In the genomic region with DNA sequence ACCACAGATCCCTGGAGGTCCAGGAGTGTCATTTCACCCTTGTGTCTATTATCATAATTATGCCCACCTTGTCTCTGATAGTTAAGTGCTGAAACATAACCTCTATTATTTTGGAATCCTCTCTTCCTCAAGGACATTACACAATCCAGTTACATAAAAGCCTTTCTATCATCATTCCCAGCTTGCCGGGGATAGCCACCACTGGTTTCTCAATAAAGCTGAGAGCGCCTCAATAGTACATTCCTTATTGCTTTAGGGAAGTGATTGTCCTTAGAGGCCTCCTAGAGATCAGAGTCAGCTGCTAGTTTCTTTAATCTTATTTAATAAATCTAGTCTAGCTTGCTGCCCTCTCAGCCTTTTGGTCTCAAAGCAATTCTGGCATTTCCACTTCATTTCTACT, we compare ENCODE assay signal across 1 cellular context.
TF ChIP-seq lines count a peak whose summit lies in the region.

No MANE protein-coding gene starts in this region.

TF ChIP-seq in HepG2, 621 proteins besides CTCF, POLR2A, EP300 and RAD21 (continued from another document):
- no peak for TF ChIP-seq ZNF17 (CRISPR knock-in tag; IDR thresholded peaks at IDR 0.05)
- no peak for TF ChIP-seq ZSCAN21 (CRISPR knock-in tag; IDR thresholded peaks at IDR 0.05; ENCODE audit: borderline replicate concordance)
- TF ChIP-seq ZSCAN22 (CRISPR knock-in tag; IDR thresholded peaks at IDR 0.05), result no peak
- no peak for TF ChIP-seq HIVEP1 (CRISPR knock-in tag; IDR thresholded peaks at IDR 0.05)
- TF ChIP-seq ZNF720 (CRISPR knock-in tag; IDR thresholded peaks at IDR 0.05), result no peak
- no peak for TF ChIP-seq MIXL1 (CRISPR knock-in tag; IDR thresholded peaks at IDR 0.05)
- TF ChIP-seq MYC (CRISPR knock-in tag; IDR thresholded peaks at IDR 0.05; ENCODE audit: borderline replicate concordance), result no peak
- TF ChIP-seq SP140L (CRISPR knock-in tag; IDR thresholded peaks at IDR 0.05; ENCODE audit: borderline replicate concordance), result no peak
